Comparison of ENCODE assay signal across 8 cellular contexts in the genomic region with DNA sequence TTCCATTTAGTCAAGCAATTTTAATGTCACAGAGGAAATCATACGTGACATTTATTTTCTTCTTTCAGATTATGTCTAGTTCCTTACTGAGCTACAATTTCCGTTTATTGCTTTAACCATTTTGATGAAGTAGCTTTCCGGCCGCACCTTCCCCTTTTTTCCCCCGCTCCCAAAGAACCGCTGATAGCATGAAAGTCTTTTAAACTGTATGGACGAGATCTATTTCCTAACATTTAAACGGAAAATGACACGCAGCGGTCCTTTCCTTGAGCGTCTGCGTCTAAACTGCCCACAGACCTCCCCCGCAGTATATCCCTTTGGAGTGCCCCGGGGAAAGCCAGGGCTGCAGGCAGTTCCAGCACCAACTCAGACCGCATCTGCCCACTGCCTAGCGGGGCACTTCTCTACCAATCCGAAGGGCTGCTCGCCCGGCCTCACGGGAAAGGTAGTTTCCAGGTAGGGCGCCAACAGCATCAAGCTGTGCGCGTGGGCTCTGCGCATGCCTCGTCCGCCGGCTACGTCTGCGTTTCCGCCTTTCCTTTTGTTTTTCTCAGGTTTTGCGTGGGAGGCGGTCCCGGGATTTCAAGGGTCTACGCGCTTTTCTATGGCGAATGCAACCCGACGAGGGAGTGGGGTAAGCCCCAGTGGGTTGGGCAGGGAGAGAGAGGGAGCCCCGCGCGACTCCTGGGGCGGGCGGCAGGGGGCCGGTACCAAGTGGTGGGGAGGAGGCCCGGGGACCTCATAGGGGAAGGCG. TPM values are rescaled to one million over a fixed set of nuclear protein-coding genes. Genes with fewer than 3 reads are reported as not detected.
DNase-seq lines count a peak whose midpoint lies in the region; ATAC-seq and TF ChIP-seq lines count a peak whose summit lies in the region.

A gene (plus strand): TSS at position 526 of the 754 bp plus-strand sequence. CDS start 1,667 bp downstream, outside the sequence.

- peak within 1 kb of the TSS; percentile 82 for H3K4me3 ChIP-seq in GM08714 (ENCODE audit: low read length)
- peak within 1 kb of the TSS; percentile 69 for H3K4me3 ChIP-seq in suprapubic skin

- WGBS in suprapubic skin = under 1% methylated on average over 37 of the region's 46 CpGs

- no peak for TF ChIP-seq CTCF in suprapubic skin (IDR thresholded peaks at IDR 0.05)

- H3K4me1 ChIP-seq in suprapubic skin = peaks cover 12% of the 10 kb centered on the region

- peak in 1 of 2 donors; percentile 28 for TF ChIP-seq POLR2A in suprapubic skin (IDR thresholded peaks at IDR 0.05)

- ATAC-seq in HG02588 (IDR thresholded peaks at IDR 0.05; ENCODE audit: unreplicated experiment) = peak; percentile 88
- peak; percentile 96 for ATAC-seq in SK-N-SH treated with all-trans-retinoic acid at 6 μM for 48 hours

- H3K36me3 Mint-ChIP-seq in activated naive CD4-positive, alpha-beta T cell treated with anti-CD3 and anti-CD28 coated beads, Interleukin-2, amount 50 U/mL, for 24 hours = peaks cover 8% of the 10 kb centered on the region

- peak within 1 kb of the TSS; percentile 100 for H3K27ac Mint-ChIP-seq in activated naive CD4-positive, alpha-beta T cell treated with anti-CD3 and anti-CD28 coated beads, Interleukin-2, amount 50 U/mL, for 24 hours

- H3K4me3 Mint-ChIP-seq in activated naive CD4-positive, alpha-beta T cell treated with anti-CD3 and anti-CD28 coated beads, Interleukin-2, amount 50 U/mL, for 24 hours = peak within 1 kb of the TSS; percentile 91

- H3K27me3 Mint-ChIP-seq in activated naive CD4-positive, alpha-beta T cell treated with anti-CD3 and anti-CD28 coated beads, Interleukin-2, amount 50 U/mL, for 24 hours = no peaks in the 10 kb centered on the region

- no peaks in the 10 kb centered on the region for H3K9me3 ChIP-seq in suprapubic skin

- peaks cover 13% of the 10 kb centered on the region for H3K36me3 ChIP-seq in suprapubic skin

- no peak for TF ChIP-seq EP300 in suprapubic skin (IDR thresholded peaks at IDR 0.05)

- no peaks in the 10 kb centered on the region for H3K9me3 Mint-ChIP-seq in activated naive CD4-positive, alpha-beta T cell treated with anti-CD3 and anti-CD28 coated beads, Interleukin-2, amount 50 U/mL, for 24 hours

- peaks cover 40% of the 10 kb centered on the region for H3K4me1 Mint-ChIP-seq in activated naive CD4-positive, alpha-beta T cell treated with anti-CD3 and anti-CD28 coated beads, Interleukin-2, amount 50 U/mL, for 24 hours

- H3K27me3 ChIP-seq in suprapubic skin = no peaks in the 10 kb centered on the region

- peak within 1 kb of the TSS; percentile 98 for H3K27ac ChIP-seq in suprapubic skin

- peak; percentile 84 for DNase-seq in NCI-H1048 (lab: John Stamatoyannopoulos, UW)
- peak; percentile 67 for DNase-seq in glomerular endothelial cell (ENCODE audit: extremely low read depth, low read depth, low spot score)
- peak; percentile 93 for DNase-seq in occipital lobe (lab: John Stamatoyannopoulos, UW)
- peak; percentile 91 to 95 for DNase-seq in suprapubic skin (ENCODE audit: low spot score in 2 of 2)

TF ChIP-seq in SK-N-SH treated with all-trans-retinoic acid at 6 μM for 48 hours, 23 proteins besides CTCF, POLR2A, EP300 and RAD21:
- no peak for TF ChIP-seq ESRRG (CRISPR knock-in tag; IDR thresholded peaks at IDR 0.05)
- TF ChIP-seq, protein P1, sequence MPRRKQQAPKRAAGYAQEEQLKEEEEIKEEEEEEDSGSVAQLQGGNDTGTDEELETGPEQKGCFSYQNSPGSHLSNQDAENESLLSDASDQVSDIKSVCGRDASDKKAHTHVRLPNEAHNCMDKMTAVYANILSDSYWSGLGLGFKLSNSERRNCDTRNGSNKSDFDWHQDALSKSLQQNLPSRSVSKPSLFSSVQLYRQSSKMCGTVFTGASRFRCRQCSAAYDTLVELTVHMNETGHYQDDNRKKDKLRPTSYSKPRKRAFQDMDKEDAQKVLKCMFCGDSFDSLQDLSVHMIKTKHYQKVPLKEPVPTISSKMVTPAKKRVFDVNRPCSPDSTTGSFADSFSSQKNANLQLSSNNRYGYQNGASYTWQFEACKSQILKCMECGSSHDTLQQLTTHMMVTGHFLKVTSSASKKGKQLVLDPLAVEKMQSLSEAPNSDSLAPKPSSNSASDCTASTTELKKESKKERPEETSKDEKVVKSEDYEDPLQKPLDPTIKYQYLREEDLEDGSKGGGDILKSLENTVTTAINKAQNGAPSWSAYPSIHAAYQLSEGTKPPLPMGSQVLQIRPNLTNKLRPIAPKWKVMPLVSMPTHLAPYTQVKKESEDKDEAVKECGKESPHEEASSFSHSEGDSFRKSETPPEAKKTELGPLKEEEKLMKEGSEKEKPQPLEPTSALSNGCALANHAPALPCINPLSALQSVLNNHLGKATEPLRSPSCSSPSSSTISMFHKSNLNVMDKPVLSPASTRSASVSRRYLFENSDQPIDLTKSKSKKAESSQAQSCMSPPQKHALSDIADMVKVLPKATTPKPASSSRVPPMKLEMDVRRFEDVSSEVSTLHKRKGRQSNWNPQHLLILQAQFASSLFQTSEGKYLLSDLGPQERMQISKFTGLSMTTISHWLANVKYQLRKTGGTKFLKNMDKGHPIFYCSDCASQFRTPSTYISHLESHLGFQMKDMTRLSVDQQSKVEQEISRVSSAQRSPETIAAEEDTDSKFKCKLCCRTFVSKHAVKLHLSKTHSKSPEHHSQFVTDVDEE (CRISPR knock-in tag; IDR thresholded peaks at IDR 0.05) = no peak
- no peak for TF ChIP-seq CSDC2 (CRISPR knock-in tag; IDR thresholded peaks at IDR 0.05)
- TF ChIP-seq OSR1 (CRISPR knock-in tag; IDR thresholded peaks at IDR 0.05) = no peak
- TF ChIP-seq TOX (CRISPR knock-in tag; IDR thresholded peaks at IDR 0.05; ENCODE audit: borderline replicate concordance) = no peak
- no peak for TF ChIP-seq PPARA (CRISPR knock-in tag; IDR thresholded peaks at IDR 0.05; ENCODE audit: borderline replicate concordance)
- TF ChIP-seq ZC3H10 (CRISPR knock-in tag; IDR thresholded peaks at IDR 0.05) = no peak
- TF ChIP-seq GLIS3 (CRISPR knock-in tag; IDR thresholded peaks at IDR 0.05) = no peak
- TF ChIP-seq ZNF70 (CRISPR knock-in tag; IDR thresholded peaks at IDR 0.05) = no peak
- no peak for TF ChIP-seq ISL1 (CRISPR knock-in tag; IDR thresholded peaks at IDR 0.05)
- no peak for TF ChIP-seq TCF4 (CRISPR knock-in tag; IDR thresholded peaks at IDR 0.05; ENCODE audit: borderline replicate concordance)
- TF ChIP-seq BACH2 (CRISPR knock-in tag; IDR thresholded peaks at IDR 0.05; ENCODE audit: borderline replicate concordance) = no peak
- TF ChIP-seq ZFP30 (CRISPR knock-in tag; IDR thresholded peaks at IDR 0.05) = no peak
- TF ChIP-seq ARNTL (CRISPR knock-in tag; IDR thresholded peaks at IDR 0.05; ENCODE audit: borderline replicate concordance, low read depth) = no peak
- TF ChIP-seq, protein P2, sequence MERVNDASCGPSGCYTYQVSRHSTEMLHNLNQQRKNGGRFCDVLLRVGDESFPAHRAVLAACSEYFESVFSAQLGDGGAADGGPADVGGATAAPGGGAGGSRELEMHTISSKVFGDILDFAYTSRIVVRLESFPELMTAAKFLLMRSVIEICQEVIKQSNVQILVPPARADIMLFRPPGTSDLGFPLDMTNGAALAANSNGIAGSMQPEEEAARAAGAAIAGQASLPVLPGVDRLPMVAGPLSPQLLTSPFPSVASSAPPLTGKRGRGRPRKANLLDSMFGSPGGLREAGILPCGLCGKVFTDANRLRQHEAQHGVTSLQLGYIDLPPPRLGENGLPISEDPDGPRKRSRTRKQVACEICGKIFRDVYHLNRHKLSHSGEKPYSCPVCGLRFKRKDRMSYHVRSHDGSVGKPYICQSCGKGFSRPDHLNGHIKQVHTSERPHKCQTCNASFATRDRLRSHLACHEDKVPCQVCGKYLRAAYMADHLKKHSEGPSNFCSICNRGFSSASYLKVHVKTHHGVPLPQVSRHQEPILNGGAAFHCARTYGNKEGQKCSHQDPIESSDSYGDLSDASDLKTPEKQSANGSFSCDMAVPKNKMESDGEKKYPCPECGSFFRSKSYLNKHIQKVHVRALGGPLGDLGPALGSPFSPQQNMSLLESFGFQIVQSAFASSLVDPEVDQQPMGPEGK (CRISPR knock-in tag; IDR thresholded peaks at IDR 0.05; ENCODE audit: borderline replicate concordance) = no peak
- TF ChIP-seq RARB (CRISPR knock-in tag; IDR thresholded peaks at IDR 0.05) = no peak
- no peak for TF ChIP-seq SNAI2 (CRISPR knock-in tag; IDR thresholded peaks at IDR 0.05)
- TF ChIP-seq ZFP3 (CRISPR knock-in tag; IDR thresholded peaks at IDR 0.05) = no peak

RNA-seq across cellular contexts. Expression of the gene that starts here (rescaled TPM):
- total RNA-seq in glomerular endothelial cell (10.6 and 12.0 TPM in 2 replicates), occipital lobe (70.5 TPM), suprapubic skin (10 to 100 TPM; 17.5 to 45.8 (median 24.8) TPM)

Comparison
In these comparisons a context has a peak if more than half of its experiments do, and no peak if none do; other contexts are left out.
1. Peak in every context shown above with its lines: DNase-seq, ATAC-seq, H3K4me3 ChIP-seq and H3K27ac ChIP-seq.